In the genomic region with DNA sequence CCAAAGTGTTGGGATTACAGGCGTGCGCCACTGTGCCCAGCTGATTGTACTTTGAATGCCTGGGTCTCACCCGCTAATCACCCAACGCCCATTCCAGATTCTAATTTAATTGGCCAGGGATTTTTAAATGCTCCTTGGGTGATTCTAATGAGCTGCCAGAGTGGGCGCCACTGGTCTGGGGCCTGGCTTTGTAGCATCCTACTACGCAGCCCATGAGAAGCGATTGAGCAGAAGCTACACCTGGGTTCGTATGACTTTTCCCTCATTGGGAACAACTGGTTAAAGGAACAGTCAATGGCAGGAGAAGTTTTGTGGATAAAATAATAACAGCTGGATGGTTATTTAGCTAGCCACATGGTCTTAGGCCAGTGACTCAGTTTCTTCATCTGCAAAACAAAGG, we compare ENCODE assay signal across 26 cellular contexts.
"Had no signal": no experiment of that assay in that cellular context is flagged by ENCODE, and none has a peak within 500 bp of the region (broad histone marks: within the 10 kb centered on the region; RNA-seq: fewer than 3 reads in every experiment).

No MANE protein-coding gene starts in this region.

- ATAC-seq: heart right ventricle; left ventricle myocardium superior; lower lobe of right lung; mucosa of descending colon; naive thymus-derived CD4-positive, alpha-beta T cell; sciatic nerve had no signal

- H3K27ac ChIP-seq: esophagus squamous epithelium, heart right ventricle, lower lobe of right lung, prostate gland, right atrium auricular region, stomach, thyroid gland, vagina had no signal

- H3K9me3 Mint-ChIP-seq: dendritic cell treated with granulocyte-macrophage colony-stimulating factor and Interleukin-4, amounts not matched to agents 40 ng/mL and 50 ng/mL, for 4 days; nephron had no signal

- DNase-seq: effector CD8-positive, alpha-beta T cell; esophagus squamous epithelium; foreskin melanocyte; glutamatergic neuron; heart right ventricle; hypothalamus; left ventricle myocardium superior; lower lobe of right lung; mucosa of descending colon; naive thymus-derived CD4-positive, alpha-beta T cell; nucleus accumbens; stimulated activated CD4-positive, alpha-beta T cell treated with anti-CD3 and anti-CD28 coated beads, Interleukin-12 subunit alpha, Interleukin-12 subunit beta, amount 100 ng/mL, for 4 hours; stimulated activated CD4-positive, alpha-beta T cell treated with anti-CD3 and anti-CD28 coated beads, Interleukin-1b, Interleukin-23, amount 100 ng/mL, for 48 hours; stimulated activated CD4-positive, alpha-beta T cell treated with anti-CD3 and anti-CD28 coated beads, Interleukin-4, amount 100 ng/mL, for 1 hour; stimulated activated CD8-positive, alpha-beta memory T cell treated with anti-CD3 and anti-CD28 coated beads, Interleukin-4, amount 100 ng/mL, for 48 hours; stimulated activated naive CD4-positive, alpha-beta T cell; stomach; thyroid gland; trophoblast cell had no signal

- H3K27me3 ChIP-seq: right atrium auricular region, stomach, thyroid gland, vagina had no signal

- H3K9me3 ChIP-seq: esophagus squamous epithelium, heart right ventricle, lower lobe of right lung, mucosa of descending colon, prostate gland, right atrium auricular region, stomach, thyroid gland, vagina had no signal

- H3K4me1 ChIP-seq: esophagus squamous epithelium, lower lobe of right lung, prostate gland, right atrium auricular region, stomach, thyroid gland, vagina had no signal

- H3K27ac Mint-ChIP-seq: dendritic cell treated with granulocyte-macrophage colony-stimulating factor and Interleukin-4, amounts not matched to agents 40 ng/mL and 50 ng/mL, for 4 days; naive thymus-derived CD4-positive, alpha-beta T cell had no signal

- H3K4me3 Mint-ChIP-seq: dendritic cell treated with granulocyte-macrophage colony-stimulating factor and Interleukin-4, amounts not matched to agents 40 ng/mL and 50 ng/mL, for 4 days; naive thymus-derived CD4-positive, alpha-beta T cell had no signal

- H3K36me3 ChIP-seq: esophagus squamous epithelium, heart right ventricle, lower lobe of right lung, prostate gland, right atrium auricular region, stomach, thyroid gland, vagina had no signal

- H3K4me2 ChIP-seq: smooth muscle cell had no signal

- H3K4me3 ChIP-seq: esophagus squamous epithelium, heart right ventricle, lower lobe of right lung, mucosa of descending colon, prostate gland, right atrium auricular region, smooth muscle cell, stomach, thyroid gland, vagina had no signal
